Comparison of ENCODE assay signal across 11 cellular contexts in the genomic region with DNA sequence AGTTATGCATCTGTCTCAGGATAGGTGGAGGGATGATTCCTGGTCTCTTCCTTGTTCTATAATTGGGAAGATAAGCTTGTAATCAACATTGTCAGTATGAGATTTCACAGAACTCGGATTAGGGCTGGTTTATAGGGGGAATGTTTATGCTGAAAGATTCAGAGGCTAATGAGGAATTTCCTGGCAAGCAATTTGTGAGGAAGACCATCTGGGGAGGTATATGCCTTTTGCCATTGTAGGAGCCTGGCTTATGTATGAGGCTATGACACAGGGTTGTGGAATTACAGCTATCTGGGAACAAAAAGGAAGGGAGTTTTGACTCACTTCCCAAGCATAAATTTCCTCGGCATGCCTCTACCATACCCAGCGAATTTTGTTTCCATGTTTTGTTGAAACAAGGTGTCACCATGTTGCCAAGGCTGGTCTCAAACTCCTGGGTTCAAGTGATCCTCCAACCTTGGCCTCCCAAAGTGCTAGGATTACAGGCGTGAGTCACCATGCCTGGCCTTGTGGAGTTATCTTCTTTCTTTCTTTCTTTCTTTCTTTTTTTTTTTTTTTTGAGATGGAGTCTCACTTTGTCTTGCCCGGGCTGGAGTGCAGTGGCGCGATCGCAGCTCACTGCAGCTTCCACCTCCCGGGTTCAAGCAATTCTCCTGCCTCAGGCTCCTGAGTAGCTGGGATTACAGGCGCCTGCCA. TPM values are rescaled to one million over a fixed set of nuclear protein-coding genes. Genes with fewer than 3 reads are reported as not detected.
DNase-seq lines count a peak whose midpoint lies in the region; ATAC-seq and TF ChIP-seq lines count a peak whose summit lies in the region.
"Had no signal": no experiment of that assay in that cellular context is flagged by ENCODE, and none has a peak within 500 bp of the region (broad histone marks: within the 10 kb centered on the region; RNA-seq: fewer than 3 reads in every experiment).

No MANE protein-coding gene starts in this region.

- peaks cover 17 to 20% of the 10 kb centered on the region in 2 donors for H3K36me3 ChIP-seq in stomach smooth muscle (ENCODE audit: control insufficient read depth in 2 of 2, insufficient read depth in 2 of 2, low read length in 2 of 2)

- H3K4me3 ChIP-seq in stomach smooth muscle (ENCODE audit: low read length in 2 of 2) = no peak overlapping the region

- CTCF ChIA-PET in activated CD8-positive, alpha-beta memory T cell treated with anti-CD3 and anti-CD28 coated beads, Interleukin-2, amount 10 ng/mL, durations not matched to agents 7 days and 5 days (lab: Charles Lee) = interaction anchor here (1.1 to 3.1 kb wide), 3 partner anchors 14 to 96 kb away, joined by 3 to 18 read pairs (median 4); a partner anchor contains a TSS
- CTCF ChIA-PET in activated CD4-positive, alpha-beta memory T cell treated with anti-CD3 and anti-CD28 coated beads for 36 hours (lab: Charles Lee) = no interaction called here

- peak overlapping the region; percentile 80 for H3K27ac ChIP-seq in stomach smooth muscle (ENCODE audit: low read length)

- no peak for ATAC-seq in activated CD8-positive, alpha-beta memory T cell treated with anti-CD3 and anti-CD28 coated beads, Interleukin-2, amount 10 ng/mL, durations not matched to agents 7 days and 5 days
- no peak for ATAC-seq in HG03196 (IDR thresholded peaks at IDR 0.05; ENCODE audit: unreplicated experiment)

- peaks cover 15% of the 10 kb centered on the region for H3K36me3 Mint-ChIP-seq in activated CD8-positive, alpha-beta memory T cell treated with anti-CD3 and anti-CD28 coated beads, Interleukin-2, amount 10 ng/mL, durations not matched to agents 7 days and 5 days
- peaks cover 17% of the 10 kb centered on the region for H3K36me3 Mint-ChIP-seq in activated CD4-positive, alpha-beta memory T cell treated with anti-CD3 and anti-CD28 coated beads for 36 hours
- no peaks in the 10 kb centered on the region for H3K36me3 Mint-ChIP-seq in glutamatergic neuron (ENCODE audit: unreplicated experiment)

- H3K27me3 ChIP-seq in stomach smooth muscle (ENCODE audit: control insufficient read depth in 1 of 2, insufficient read depth in 2 of 2, low read length in 2 of 2) = no peaks in the 10 kb centered on the region

- POLR2A ChIA-PET in activated CD4-positive, alpha-beta memory T cell treated with anti-CD3 and anti-CD28 coated beads for 36 hours (lab: Charles Lee) = interaction anchor here (1.4 to 4.3 kb wide), 2 partner anchors 14 to 167 kb away, joined by 5 to 44 read pairs; a partner anchor contains a TSS

- no peaks in the 10 kb centered on the region for H3K27me3 Mint-ChIP-seq in activated CD8-positive, alpha-beta memory T cell treated with anti-CD3 and anti-CD28 coated beads, Interleukin-2, amount 10 ng/mL, durations not matched to agents 7 days and 5 days
- no peaks in the 10 kb centered on the region for H3K27me3 Mint-ChIP-seq in activated CD4-positive, alpha-beta memory T cell treated with anti-CD3 and anti-CD28 coated beads for 36 hours
- H3K27me3 Mint-ChIP-seq in glutamatergic neuron (ENCODE audit: unreplicated experiment) = peaks cover 14% of the 10 kb centered on the region

- H3K27ac Mint-ChIP-seq in activated CD8-positive, alpha-beta memory T cell treated with anti-CD3 and anti-CD28 coated beads, Interleukin-2, amount 10 ng/mL, durations not matched to agents 7 days and 5 days = no peak overlapping the region
- peak overlapping the region; percentile 76 for H3K27ac Mint-ChIP-seq in activated CD4-positive, alpha-beta memory T cell treated with anti-CD3 and anti-CD28 coated beads for 36 hours
- peak overlapping the region; percentile 7 for H3K27ac Mint-ChIP-seq in glutamatergic neuron (ENCODE audit: unreplicated experiment)

- no peak for TF ChIP-seq CTCF in glutamatergic neuron (IDR thresholded peaks at IDR 0.05; ENCODE audit: partially characterized antibody, unreplicated experiment)

- H3K4me3 Mint-ChIP-seq in activated CD8-positive, alpha-beta memory T cell treated with anti-CD3 and anti-CD28 coated beads, Interleukin-2, amount 10 ng/mL, durations not matched to agents 7 days and 5 days = peak overlapping the region; percentile 20
- peak overlapping the region; percentile 13 for H3K4me3 Mint-ChIP-seq in activated CD4-positive, alpha-beta memory T cell treated with anti-CD3 and anti-CD28 coated beads for 36 hours
- H3K4me3 Mint-ChIP-seq in glutamatergic neuron (ENCODE audit: unreplicated experiment) = peak overlapping the region; percentile 63

- no peaks in the 10 kb centered on the region for H3K9me3 Mint-ChIP-seq in activated CD8-positive, alpha-beta memory T cell treated with anti-CD3 and anti-CD28 coated beads, Interleukin-2, amount 10 ng/mL, durations not matched to agents 7 days and 5 days (ENCODE audit: low read depth)
- H3K9me3 Mint-ChIP-seq in activated CD4-positive, alpha-beta memory T cell treated with anti-CD3 and anti-CD28 coated beads for 36 hours = no peaks in the 10 kb centered on the region
- peaks cover 14% of the 10 kb centered on the region for H3K9me3 Mint-ChIP-seq in glutamatergic neuron (ENCODE audit: unreplicated experiment)

- DNase-seq in activated CD8-positive, alpha-beta memory T cell treated with anti-CD3 and anti-CD28 coated beads, Interleukin-2, amount 10 ng/mL, durations not matched to agents 7 days and 5 days = no peak
- DNase-seq in activated CD8-positive, alpha-beta memory T cell treated with anti-CD3 and anti-CD28 coated beads, Interleukin-2, amount 50 U/mL, for 48 hours = no peak
- DNase-seq in activated CD4-positive, alpha-beta memory T cell treated with anti-CD3 and anti-CD28 coated beads for 36 hours = no peak
- DNase-seq in glutamatergic neuron = no peak
- DNase-seq in NCI-H510A (lab: John Stamatoyannopoulos, UW) = no peak
- no peak for DNase-seq in cerebellar cortex (ENCODE audit: low spot score)
- DNase-seq: activated CD4-positive, alpha-beta T cell treated with anti-CD3 and anti-CD28 coated beads for 1 hour; MV-4-11 had no signal

- H3K4me1 ChIP-seq in stomach smooth muscle (ENCODE audit: control insufficient read depth, insufficient read depth, low read length) = peaks cover 24% of the 10 kb centered on the region

- H3K4me1 Mint-ChIP-seq in activated CD8-positive, alpha-beta memory T cell treated with anti-CD3 and anti-CD28 coated beads, Interleukin-2, amount 10 ng/mL, durations not matched to agents 7 days and 5 days = peaks cover 43% of the 10 kb centered on the region
- H3K4me1 Mint-ChIP-seq in activated CD4-positive, alpha-beta memory T cell treated with anti-CD3 and anti-CD28 coated beads for 36 hours (ENCODE audit: low read depth) = peaks cover 39% of the 10 kb centered on the region
- H3K4me1 Mint-ChIP-seq in glutamatergic neuron (ENCODE audit: low read depth, unreplicated experiment) = peaks cover 7% of the 10 kb centered on the region

- no peaks in the 10 kb centered on the region for H3K9me3 ChIP-seq in stomach smooth muscle (ENCODE audit: control insufficient read depth in 2 of 2, low read length in 2 of 2)
- H3K9me3 ChIP-seq: BLaER1 treated with 17β-estradiol and CSF1 and Interleukin-3, amounts not matched to agents 10 nM and 100 nM had no signal

- intact Hi-C loops in activated CD4-positive, alpha-beta memory T cell treated with anti-CD3 and anti-CD28 coated beads for 36 hours (cut with micrococcal nuclease) = loop anchor here (10.0 kb wide), 1 partner anchor 582 kb away; a partner anchor contains a TSS

- no peak overlapping the region for H3K9ac ChIP-seq in stomach smooth muscle (ENCODE audit: low read length in 2 of 2)

RNA-seq across cellular contexts. Expression of a gene that starts 1.6 kb away (rescaled TPM):
- 10 to 100 TPM; 81.2 to 90.8 TPM for total RNA-seq in activated CD8-positive, alpha-beta memory T cell treated with anti-CD3 and anti-CD28 coated beads, Interleukin-2, amount 10 ng/mL, durations not matched to agents 7 days and 5 days
- 10 to 100 TPM; 93.1 to 98.2 TPM for total RNA-seq in activated CD4-positive, alpha-beta memory T cell treated with anti-CD3 and anti-CD28 coated beads for 36 hours
- total RNA-seq in glutamatergic neuron (ENCODE audit: unreplicated experiment) = 77.4 TPM

RNA-seq across cellular contexts. Expression of a gene that starts 5.7 kb away (rescaled TPM):
- 10 to 100 TPM; 21.2 to 24.1 TPM for total RNA-seq in activated CD8-positive, alpha-beta memory T cell treated with anti-CD3 and anti-CD28 coated beads, Interleukin-2, amount 10 ng/mL, durations not matched to agents 7 days and 5 days
- total RNA-seq in activated CD4-positive, alpha-beta memory T cell treated with anti-CD3 and anti-CD28 coated beads for 36 hours = 10 to 100 TPM; 18.0 to 18.6 TPM
- total RNA-seq in glutamatergic neuron (ENCODE audit: unreplicated experiment) = 87.9 TPM

RNA-seq across cellular contexts. Expression of a gene that starts 14.0 kb away (rescaled TPM):
- total RNA-seq in activated CD8-positive, alpha-beta memory T cell treated with anti-CD3 and anti-CD28 coated beads, Interleukin-2, amount 10 ng/mL, durations not matched to agents 7 days and 5 days = 100 to 1,000 TPM; 405 to 409 TPM
- 100 to 1,000 TPM; 393 to 398 TPM for total RNA-seq in activated CD4-positive, alpha-beta memory T cell treated with anti-CD3 and anti-CD28 coated beads for 36 hours
- total RNA-seq in glutamatergic neuron (ENCODE audit: unreplicated experiment) = 196 TPM

RNA-seq across cellular contexts. Expression of a gene that starts 14.2 kb away (rescaled TPM):
- 10 to 100 TPM in 1 of 2 experiments, 1 to 10 TPM in 1; 9.9 to 10.6 TPM for total RNA-seq in activated CD8-positive, alpha-beta memory T cell treated with anti-CD3 and anti-CD28 coated beads, Interleukin-2, amount 10 ng/mL, durations not matched to agents 7 days and 5 days
- total RNA-seq in activated CD4-positive, alpha-beta memory T cell treated with anti-CD3 and anti-CD28 coated beads for 36 hours = 10 to 100 TPM; 11.3 to 12.2 TPM
- total RNA-seq in glutamatergic neuron (ENCODE audit: unreplicated experiment) = 25.9 TPM

RNA-seq across cellular contexts. Expression of a gene that starts 32.0 kb away (rescaled TPM):
- 10 to 100 TPM; 70.4 to 71.4 TPM for total RNA-seq in activated CD8-positive, alpha-beta memory T cell treated with anti-CD3 and anti-CD28 coated beads, Interleukin-2, amount 10 ng/mL, durations not matched to agents 7 days and 5 days
- total RNA-seq in activated CD4-positive, alpha-beta memory T cell treated with anti-CD3 and anti-CD28 coated beads for 36 hours = 10 to 100 TPM; 54.3 to 63.7 TPM
- total RNA-seq in glutamatergic neuron (ENCODE audit: unreplicated experiment) = 63.1 TPM

Comparison
In these comparisons a context has a peak if more than half of its experiments do, and no peak if none do; other contexts are left out.
1. H3K4me3 Mint-ChIP-seq: peak in every context shown above with its lines; median percentile 63 in glutamatergic neuron; 20 in activated CD8-positive, alpha-beta memory T cell treated with anti-CD3 and anti-CD28 coated beads, Interleukin-2, amount 10 ng/mL, durations not matched to agents 7 days and 5 days; 13 in activated CD4-positive, alpha-beta memory T cell treated with anti-CD3 and anti-CD28 coated beads for 36 hours.